12 cellular contexts compared by ENCODE assay signal in genomic region chr12:47778842-47779241, GRCh38. TPM values are rescaled to one million over a fixed set of nuclear protein-coding genes. Genes with fewer than 3 reads are reported as not detected.
DNase-seq lines count a peak whose midpoint lies in the region; ATAC-seq, FAIRE-seq and TF ChIP-seq lines count a peak whose summit lies in the region.
"Had no signal": no experiment of that assay in that cellular context is flagged by ENCODE, and none has a peak within 500 bp of the region (broad histone marks: within the 10 kb centered on the region; RNA-seq: fewer than 3 reads in every experiment).

No MANE protein-coding gene starts in this region.

- H3K9ac ChIP-seq in K562 (ENCODE audit: insufficient read depth in 1 of 2, low read depth in 2 of 2, low read length in 2 of 2) = no peak overlapping the region

- H3K9me3 ChIP-seq in K562 (replicated peaks; ENCODE audit: control insufficient read depth, insufficient read depth, low read depth, low read length) (no peaks in the 10 kb centered on the region), upper lobe of right lung (no peaks in the 10 kb centered on the region)

- H3K27me3 ChIP-seq in K562 (ENCODE audit: control insufficient read depth in 2 of 2, insufficient read depth in 2 of 2, low read length in 2 of 2) = no peaks in the 10 kb centered on the region
- H3K27me3 ChIP-seq in upper lobe of right lung = no peaks in the 10 kb centered on the region

- H3K27ac ChIP-seq in K562 (ENCODE audit: extremely low read depth, low read depth, low read length) (no peak overlapping the region), upper lobe of right lung (no peak overlapping the region)

- BruUV-seq in K562 (replicated peaks; lab: Mats Ljungman, UMichigan) = no TSS peak

- intact Hi-C loops in K562 (cut with micrococcal nuclease) (loop anchor here (1.0 kb wide), 3 partner anchors 37 to 64 kb away; no protein-coding TSS in a partner anchor), upper lobe of right lung (cut with DNase I) (loop anchor here (5.0 kb wide), 1 partner anchor 62 kb away; no protein-coding TSS in a partner anchor)

- CTCF ChIA-PET in K562 (lab: Yijun Ruan, JAX; ENCODE audit: low intra/inter-chr PET ratio) = interaction anchor here (0.7 to 4.5 kb wide), 5 partner anchors 12 to 63 kb away, joined by 3 to 42 read pairs (median 6); partner anchors contain the start of gene RAPGEF3

- in situ Hi-C loops in K562 (cut with MboI) = loop anchor here (10.0 kb wide), 1 partner anchor 64 kb away; no protein-coding TSS in a partner anchor

- H3K4me2 ChIP-seq in K562 (ENCODE audit: insufficient read depth, low read length) = no peak overlapping the region; the same call in 1 of the 2 replicates

- peaks cover 14% of the 10 kb centered on the region; the same call in 1 of the 2 replicates for H4K20me1 ChIP-seq in K562 (replicated peaks; ENCODE audit: control insufficient read depth, insufficient read depth, low read length)

- TF ChIP-seq CTCF in K562 (IDR thresholded peaks at IDR 0.05 in 2 of 3, conservative IDR thresholded peaks at IDR 0.05 in 1 of 3; ENCODE audit: insufficient read depth in 2 of 3, low read depth in 1 of 3, low read length in 3 of 3) (no peak), upper lobe of right lung (IDR thresholded peaks at IDR 0.05) (no peak)

- TF ChIP-seq POLR2A in K562 (conservative IDR thresholded peaks at IDR 0.05) = no peak

- no peak for TF ChIP-seq RAD21 in K562 (CRISPR knock-in tag; conservative IDR thresholded peaks at IDR 0.05 in 1 of 2, IDR thresholded peaks at IDR 0.05 in 1 of 2)

- H3K4me3 ChIP-seq in K562 (no peak overlapping the region), upper lobe of right lung (no peak overlapping the region)

- TF ChIP-seq EP300 in K562 (IDR thresholded peaks at IDR 0.05; ENCODE audit: low read length) = no peak

- no peak overlapping the region for H2AFZ ChIP-seq in K562 (ENCODE audit: low read depth, low read length)

- H3K36me3 ChIP-seq in K562 (ENCODE audit: control insufficient read depth, insufficient read depth, low read length) (peaks cover 53% of the 10 kb centered on the region; the same call in 2 of the 3 replicates), upper lobe of right lung (peaks cover 25% of the 10 kb centered on the region)

- POLR2A ChIA-PET in K562 (lab: Yijun Ruan, JAX) = interaction anchor here (0.7 to 5.4 kb wide), 7 partner anchors 8 to 60 kb away, joined by 3 to 38 read pairs (median 9); partner anchors contain the start of gene RAPGEF3

- H3K4me1 ChIP-seq in K562 (replicated peaks in 1 of 2; ENCODE audit: control insufficient read depth in 2 of 2, insufficient read depth in 2 of 2, low read length in 2 of 2) (peaks cover 49 to 72% of the 10 kb centered on the region in 2 experiments), upper lobe of right lung (peaks cover 51% of the 10 kb centered on the region)

- peak; percentile 2 for DNase-seq in stimulated activated CD4-positive, alpha-beta T cell treated with anti-CD3 and anti-CD28 coated beads, Interleukin-4, amount 100 ng/mL, for 1 hour
- no peak for DNase-seq in stimulated activated CD4-positive, alpha-beta T cell treated with anti-CD3 and anti-CD28 coated beads, Interleukin-1b, Interleukin-23, amount 100 ng/mL, for 48 hours
- DNase-seq in K562 (ENCODE audit: extremely low read depth in 1 of 4, low spot score in 3 of 4) (no peak), medulla oblongata (ENCODE audit: extremely low spot score) (peak; percentile 43), upper lobe of right lung (peak; percentile 63), NCI-H187 treated with DMSO at 0.1 percent for 48 hours (lab: John Stamatoyannopoulos, UW) (no peak)

- peaks cover 5% of the 10 kb centered on the region for H3K9me1 ChIP-seq in K562 (ENCODE audit: control insufficient read depth, insufficient read depth, low read length)

- ATAC-seq in K562 (no peak), upper lobe of right lung (no peak), GM18861 (IDR thresholded peaks at IDR 0.05; ENCODE audit: unreplicated experiment) (no peak), GM19351 (IDR thresholded peaks at IDR 0.05; ENCODE audit: unreplicated experiment) (no peak)

- peaks cover 64% of the 10 kb centered on the region for H3K79me2 ChIP-seq in K562 (ENCODE audit: control insufficient read depth, insufficient read depth, low read length)

- no peak for FAIRE-seq in K562 (lab: Jason Lieb, UNC)
- FAIRE-seq: colon, urothelium cell line had no signal

- 65% methylated on average over 13 of the region's 14 CpGs for WGBS in K562 (ENCODE audit: insufficient coverage, low coverage, missing lambda C conversion rate)

RNA-seq across cellular contexts. Expression of gene SLC48A1, which starts 5.8 kb away (rescaled TPM):
- total RNA-seq in K562 (2011; cell fraction: chromatin; rRNA removed; ENCODE audit: low replicate concordance) = 18.5 and 36.8 TPM in 2 replicates
- 31.2 and 31.5 TPM in 2 replicates for total RNA-seq in K562 (2011; cell fraction: nucleolus; rRNA removed)
- 45.5 and 69.2 TPM in 2 replicates for total RNA-seq in K562 (2011; cell fraction: nucleoplasm; rRNA removed)
- total RNA-seq in K562 (2014; rRNA removed) = 16.3 and 25.4 TPM in 2 replicates
- 13.1 and 18.3 TPM in 2 replicates for total RNA-seq in K562 (2014; rRNA removed; fragmentation: Illumina TruSeq; extraction: Trizol)
- 16.1 and 16.2 TPM in 2 replicates for total RNA-seq in K562 (2015; rRNA removed; fragmentation: Illumina TruSeq; extraction: Trizol)
- total RNA-seq in K562 (2021) = 37.5 and 41.9 TPM in 2 replicates
- polyA plus RNA-seq in K562 (2011; rRNA removed) = 10.7 and 15.7 TPM in 2 replicates
- 16.7 and 26.0 TPM in 2 replicates for polyA plus RNA-seq in K562 (2011; cell fraction: cytosol; rRNA removed)
- 25.7 and 35.1 TPM in 2 replicates for polyA plus RNA-seq in K562 (2011; cell fraction: nucleus; rRNA removed)
- polyA plus RNA-seq in K562 (2012) = 22.2 and 44.4 TPM in 2 replicates
- 28.6 and 30.4 TPM in 2 replicates for polyA plus RNA-seq in K562 (2014; fragmentation: Illumina TruSeq; extraction: Trizol)
- polyA plus RNA-seq in K562 (2014; fragmentation: Nextera tagmentation; extraction: Ambion mirVana) = 10 to 100 TPM; 23.5 to 26.9 TPM
- polyA plus RNA-seq in K562 (2014; rRNA removed) = 18.7 and 23.6 TPM in 2 replicates
- 7.6 and 8.9 TPM in 2 replicates for polyA minus RNA-seq in K562 (2011; rRNA and poly(A)+ RNA removed)
- polyA minus RNA-seq in K562 (2011; cell fraction: cytosol; rRNA and poly(A)+ RNA removed) = 14.8 and 17.6 TPM in 2 replicates
- polyA minus RNA-seq in K562 (2011; cell fraction: nucleus; rRNA and poly(A)+ RNA removed) = 6.9 and 11.6 TPM in 2 replicates
- total RNA-seq in upper lobe of right lung = 40.9 TPM

RNA-seq across cellular contexts. Expression of gene RAPGEF3, which starts 20.2 kb away (rescaled TPM):
- 1.5 and 4.3 TPM in 2 replicates for total RNA-seq in K562 (2011; cell fraction: chromatin; rRNA removed; ENCODE audit: low replicate concordance)
- total RNA-seq in K562 (2011; cell fraction: nucleolus; rRNA removed) = 2.2 and 2.3 TPM in 2 replicates
- 1.7 and 2.3 TPM in 2 replicates for total RNA-seq in K562 (2011; cell fraction: nucleoplasm; rRNA removed)
- total RNA-seq in K562 (2014; rRNA removed) = 0.45 and 0.78 TPM in 2 replicates
- total RNA-seq in K562 (2014; rRNA removed; fragmentation: Illumina TruSeq; extraction: Trizol) = 0.15 and 0.16 TPM in 2 replicates
- 0.15 and 0.33 TPM in 2 replicates for total RNA-seq in K562 (2015; rRNA removed; fragmentation: Illumina TruSeq; extraction: Trizol)
- 0.78 and 1.3 TPM in 2 replicates for total RNA-seq in K562 (2021)
- polyA plus RNA-seq in K562 (2011; rRNA removed) = 0.38 and 0.61 TPM in 2 replicates
- 0.49 and 0.50 TPM in 2 replicates for polyA plus RNA-seq in K562 (2011; cell fraction: cytosol; rRNA removed)
- 2.9 and 5.0 TPM in 2 replicates for polyA plus RNA-seq in K562 (2011; cell fraction: nucleus; rRNA removed)
- polyA plus RNA-seq in K562 (2012) = 0.76 and 2.1 TPM in 2 replicates
- 0.37 and 0.43 TPM in 2 replicates for polyA plus RNA-seq in K562 (2014; fragmentation: Illumina TruSeq; extraction: Trizol)
- under 1 TPM in 1 of 2 experiments, not detected in 1; 0.03 TPM for polyA plus RNA-seq in K562 (2014; fragmentation: Nextera tagmentation; extraction: Ambion mirVana)
- 0.44 and 1.1 TPM in 2 replicates for polyA plus RNA-seq in K562 (2014; rRNA removed)
- 0.60 and 0.78 TPM in 2 replicates for polyA minus RNA-seq in K562 (2011; rRNA and poly(A)+ RNA removed)
- not detected in 2 replicates for polyA minus RNA-seq in K562 (2011; cell fraction: cytosol; rRNA and poly(A)+ RNA removed)
- 1.3 and 3.3 TPM in 2 replicates for polyA minus RNA-seq in K562 (2011; cell fraction: nucleus; rRNA and poly(A)+ RNA removed)
- total RNA-seq in upper lobe of right lung = 69.6 TPM

RNA-seq across cellular contexts. Expression of gene HDAC7, which starts 40.9 kb away (rescaled TPM):
- 123 and 300 TPM in 2 replicates for total RNA-seq in K562 (2011; cell fraction: chromatin; rRNA removed; ENCODE audit: low replicate concordance)
- 143 and 147 TPM in 2 replicates for total RNA-seq in K562 (2011; cell fraction: nucleolus; rRNA removed)
- total RNA-seq in K562 (2011; cell fraction: nucleoplasm; rRNA removed) = 123 and 161 TPM in 2 replicates
- total RNA-seq in K562 (2014; rRNA removed) (38.4 and 57.4 TPM in 2 replicates), K562 (2014; rRNA removed; fragmentation: Illumina TruSeq; extraction: Trizol) (22.2 and 30.2 TPM in 2 replicates), K562 (2015; rRNA removed; fragmentation: Illumina TruSeq; extraction: Trizol) (26.7 and 28.2 TPM in 2 replicates), K562 (2021) (119 and 129 TPM in 2 replicates), upper lobe of right lung (135 TPM)
- polyA plus RNA-seq in K562 (2011; rRNA removed) (31.1 and 33.7 TPM in 2 replicates), K562 (2014; fragmentation: Illumina TruSeq; extraction: Trizol) (71.9 and 82.7 TPM in 2 replicates), K562 (2014; fragmentation: Nextera tagmentation; extraction: Ambion mirVana) (1 to 10 TPM; 2.5 to 3.8 TPM), K562 (2014; rRNA removed) (78.0 and 82.7 TPM in 2 replicates)
- polyA plus RNA-seq in K562 (2011; cell fraction: cytosol; rRNA removed) = 20.6 and 43.9 TPM in 2 replicates
- polyA plus RNA-seq in K562 (2011; cell fraction: nucleus; rRNA removed) = 215 and 430 TPM in 2 replicates
- 67.8 and 112 TPM in 2 replicates for polyA plus RNA-seq in K562 (2012)
- polyA minus RNA-seq in K562 (2011; rRNA and poly(A)+ RNA removed) = 8.5 and 12.0 TPM in 2 replicates
- 28.2 and 32.6 TPM in 2 replicates for polyA minus RNA-seq in K562 (2011; cell fraction: cytosol; rRNA and poly(A)+ RNA removed)
- 41.2 and 50.1 TPM in 2 replicates for polyA minus RNA-seq in K562 (2011; cell fraction: nucleus; rRNA and poly(A)+ RNA removed)

RNA-seq across cellular contexts. Expression of gene ENDOU, which starts 53.6 kb away (rescaled TPM):
- total RNA-seq in K562 (2011; cell fraction: chromatin; rRNA removed; ENCODE audit: low replicate concordance) = not detected in 2 replicates
- total RNA-seq in K562 (2011; cell fraction: nucleolus; rRNA removed) = not detected in 2 replicates
- not detected in 2 replicates for total RNA-seq in K562 (2011; cell fraction: nucleoplasm; rRNA removed)
- total RNA-seq in K562 (2014; rRNA removed) (0.04 TPM in 1 of 2 replicates, not detected in the other), K562 (2014; rRNA removed; fragmentation: Illumina TruSeq; extraction: Trizol) (not detected in 2 replicates), K562 (2015; rRNA removed; fragmentation: Illumina TruSeq; extraction: Trizol) (not detected in 2 replicates), K562 (2021) (not detected in 2 replicates), upper lobe of right lung (0.32 TPM)
- polyA plus RNA-seq in K562 (2011; rRNA removed) (0.03 TPM in 1 of 2 replicates, not detected in the other), K562 (2014; fragmentation: Illumina TruSeq; extraction: Trizol) (not detected in 2 replicates), K562 (2014; fragmentation: Nextera tagmentation; extraction: Ambion mirVana) (not detected), K562 (2014; rRNA removed) (not detected in 2 replicates)
- 0.04 TPM in 1 of 2 replicates, not detected in the other for polyA plus RNA-seq in K562 (2011; cell fraction: cytosol; rRNA removed)
- 0.16 TPM in 1 of 2 replicates, not detected in the other for polyA plus RNA-seq in K562 (2011; cell fraction: nucleus; rRNA removed)
- 0.17 TPM in 1 of 2 replicates, not detected in the other for polyA plus RNA-seq in K562 (2012)
- 0.12 TPM in 1 of 2 replicates, not detected in the other for polyA minus RNA-seq in K562 (2011; rRNA and poly(A)+ RNA removed)
- not detected in 2 replicates for polyA minus RNA-seq in K562 (2011; cell fraction: cytosol; rRNA and poly(A)+ RNA removed)
- not detected in 2 replicates for polyA minus RNA-seq in K562 (2011; cell fraction: nucleus; rRNA and poly(A)+ RNA removed)
- total RNA-seq: epithelial cell of proximal tubule, myocyte had no signal

Comparison
In these comparisons a context has a peak if more than half of its experiments do, and no peak if none do; other contexts are left out.
1. DNase-seq: peak in stimulated activated CD4-positive, alpha-beta T cell treated with anti-CD3 and anti-CD28 coated beads, Interleukin-4, amount 100 ng/mL, for 1 hour (single experiment), medulla oblongata (single experiment) and upper lobe of right lung (single experiment); none in stimulated activated CD4-positive, alpha-beta T cell treated with anti-CD3 and anti-CD28 coated beads, Interleukin-1b, Interleukin-23, amount 100 ng/mL, for 48 hours (single experiment), K562 (0 of 4) and NCI-H187 treated with DMSO at 0.1 percent for 48 hours (single experiment).
2. RNA of gene RAPGEF3, which starts 20.2 kb away (total RNA-seq): 69.6 TPM in upper lobe of right lung (single experiment); 0.15 to 4.3 TPM in K562; every median in the first group is over 10 times any median in the second.